ENCODE assay signal across 11 cellular contexts in genomic region chr19:15210323-15210774, GRCh38. TPM values are rescaled to one million over a fixed set of nuclear protein-coding genes. Genes with fewer than 3 reads are reported as not detected.
A peak's percentile ranks its signal among the peaks of the same experiment; 100 is the strongest.
DNase-seq lines count a peak whose midpoint lies in the region; ATAC-seq and TF ChIP-seq lines count a peak whose summit lies in the region.
"Had no signal": no experiment of that assay in that cellular context is flagged by ENCODE, and none has a peak within 500 bp of the region (broad histone marks: within the 10 kb centered on the region; RNA-seq: fewer than 3 reads in every experiment).

No MANE protein-coding gene starts in this region.

- H3K36me3 Mint-ChIP-seq in CD14-positive monocyte, result no peaks in the 10 kb centered on the region
- H3K36me3 Mint-ChIP-seq: activated naive CD8-positive, alpha-beta T cell treated with anti-CD3 and anti-CD28 coated beads, Interleukin-2, amount 10 ng/mL, durations not matched to agents 7 days and 5 days; T-cell had no signal

- ATAC-seq in GM19035 (IDR thresholded peaks at IDR 0.05; ENCODE audit: unreplicated experiment) (no peak), HG03469 (IDR thresholded peaks at IDR 0.05; ENCODE audit: unreplicated experiment) (no peak)
- ATAC-seq: T-cell had no signal

- H3K4me1 ChIP-seq in NT2/D1 (ENCODE audit: insufficient read depth, insufficient read length) (peaks cover 15% of the 10 kb centered on the region), neutrophil (ENCODE audit: control insufficient read depth in 1 of 2, insufficient read depth in 1 of 2, low read depth in 1 of 2, low read length in 1 of 2) (peaks cover 26% of the 10 kb centered on the region in 2 experiments)

- peaks cover 0 to 5% (median 0%) of the 10 kb centered on the region in 7 donors for H3K9me3 Mint-ChIP-seq in CD14-positive monocyte
- H3K9me3 Mint-ChIP-seq: activated naive CD8-positive, alpha-beta T cell treated with anti-CD3 and anti-CD28 coated beads, Interleukin-2, amount 10 ng/mL, durations not matched to agents 7 days and 5 days; T-cell had no signal

- peaks cover 2 to 9% (median 3%) of the 10 kb centered on the region in 3 donors for H3K27me3 Mint-ChIP-seq in CD14-positive monocyte (ENCODE audit: low read depth in 3 of 3)

- POLR2A ChIA-PET in HEK293T (lab: Yijun Ruan, JAX), result no interaction called here

- peaks cover 44% of the 10 kb centered on the region for H3K4me1 Mint-ChIP-seq in CD14-positive monocyte
- H3K4me1 Mint-ChIP-seq: activated naive CD8-positive, alpha-beta T cell treated with anti-CD3 and anti-CD28 coated beads, Interleukin-2, amount 10 ng/mL, durations not matched to agents 7 days and 5 days; T-cell had no signal

- intact Hi-C loops in CD14-positive monocyte (cut with micrococcal nuclease), result no loop called here

- peak; percentile 98 for DNase-seq in CD14-positive monocyte (ENCODE audit: low spot score)
- DNase-seq in NT2/D1 (ENCODE audit: low read depth, low spot score), result no peak
- DNase-seq in erythroblast (lab: John Stamatoyannopoulos, UW), result peak; percentile 67 to 88
- DNase-seq in HEK293T (ENCODE audit: extremely low spot score), result no peak
- no peak for DNase-seq in NCI-H146 treated with DMSO at 0.1 percent for 48 hours (lab: John Stamatoyannopoulos, UW; ENCODE audit: unreplicated experiment)
- DNase-seq: activated naive CD8-positive, alpha-beta T cell treated with anti-CD3 and anti-CD28 coated beads, Interleukin-2, amount 10 ng/mL, durations not matched to agents 7 days and 5 days; DMS79 had no signal

- TF ChIP-seq CTCF in CD14-positive monocyte (IDR thresholded peaks at IDR 0.05), result no peak
- no peak for TF ChIP-seq CTCF in neutrophil (IDR thresholded peaks at IDR 0.05)

- peak overlapping the region; percentile 96 for H3K27ac ChIP-seq in neutrophil

- no peaks in the 10 kb centered on the region for H3K9me3 ChIP-seq in NT2/D1 (ENCODE audit: insufficient read depth, low read length)
- H3K9me3 ChIP-seq in neutrophil, result no peaks in the 10 kb centered on the region

- H3K36me3 ChIP-seq in NT2/D1 (ENCODE audit: insufficient read depth, insufficient read length, low read length), result no peaks in the 10 kb centered on the region
- H3K36me3 ChIP-seq in neutrophil, result no peaks in the 10 kb centered on the region

- no peaks in the 10 kb centered on the region for H3K27me3 ChIP-seq in NT2/D1 (ENCODE audit: insufficient read depth, insufficient read length)
- peaks cover 12% of the 10 kb centered on the region for H3K27me3 ChIP-seq in neutrophil

- peak overlapping the region; percentile 98 to 100 (median 99) for H3K27ac Mint-ChIP-seq in CD14-positive monocyte
- H3K27ac Mint-ChIP-seq: activated naive CD8-positive, alpha-beta T cell treated with anti-CD3 and anti-CD28 coated beads, Interleukin-2, amount 10 ng/mL, durations not matched to agents 7 days and 5 days; T-cell had no signal

- no peak for TF ChIP-seq POLR2A in erythroblast (IDR thresholded peaks at IDR 0.05; ENCODE audit: low read length)

- peak overlapping the region; percentile 44 to 69 for H3K4me3 Mint-ChIP-seq in CD14-positive monocyte
- H3K4me3 Mint-ChIP-seq: activated naive CD8-positive, alpha-beta T cell treated with anti-CD3 and anti-CD28 coated beads, Interleukin-2, amount 10 ng/mL, durations not matched to agents 7 days and 5 days; T-cell had no signal

- CTCF ChIA-PET in HEK293T (lab: Yijun Ruan, JAX), result interaction anchor here (0.6 kb wide), 1 partner anchor 56 kb away, joined by 4 read pairs; no protein-coding TSS in a partner anchor

- peak overlapping the region; percentile 32 for H3K9ac ChIP-seq in NT2/D1 (ENCODE audit: insufficient read length, low read depth)

- H3K4me3 ChIP-seq in NT2/D1 (ENCODE audit: insufficient read length, low read depth) (no peak overlapping the region), neutrophil (ENCODE audit: low read depth in 1 of 2, low read length in 1 of 2) (peak overlapping the region; percentile 15 to 32)

TF ChIP-seq in HEK293T, 16 proteins besides CTCF, POLR2A, EP300 and RAD21:
- TF ChIP-seq NFRKB (IDR thresholded peaks at IDR 0.05) (no peak), SP1 (IDR thresholded peaks at IDR 0.05) (no peak), LEF1 (IDR thresholded peaks at IDR 0.05; ENCODE audit: borderline replicate concordance) (no peak), L3MBTL2 (conservative IDR thresholded peaks at IDR 0.05) (no peak), ELF4 (IDR thresholded peaks at IDR 0.05) (no peak), SUZ12 (IDR thresholded peaks at IDR 0.05) (no peak)
TF ChIP-seq in HEK293T: peak in this region for 0.

RNA-seq across cellular contexts. Expression of gene NOTCH3, which starts 9.6 kb away (rescaled TPM):
- polyA plus RNA-seq in CD14-positive monocyte, result under 1 TPM in 1 of 2 donors, not detected in 1; 0.05 TPM

RNA-seq across cellular contexts. Expression of gene EPHX3, which starts 21.9 kb away (rescaled TPM):
- 1 to 10 TPM in 1 of 2 donors, under 1 TPM in 1; 0.23 to 1.5 TPM for polyA plus RNA-seq in CD14-positive monocyte

Comparison
In these comparisons a context has a peak if more than half of its experiments do, and no peak if none do; other contexts are left out.
1. DNase-seq: peak in CD14-positive monocyte (single experiment) and erythroblast (2 of 2); none in NT2/D1 (single experiment), HEK293T (single experiment) and NCI-H146 treated with DMSO at 0.1 percent for 48 hours (single experiment).